ENCODE assay signal across 12 cellular contexts in genomic region chr17:28500712-28501379, GRCh38. TPM values are rescaled to one million over a fixed set of nuclear protein-coding genes. Genes with fewer than 3 reads are reported as not detected.
DNase-seq lines count a peak whose midpoint lies in the region; ATAC-seq and TF ChIP-seq lines count a peak whose summit lies in the region.
"Had no signal": no experiment of that assay in that cellular context is flagged by ENCODE, and none has a peak within 500 bp of the region (broad histone marks: within the 10 kb centered on the region; RNA-seq: fewer than 3 reads in every experiment).

No MANE protein-coding gene starts in this region.

- DNase-seq in D341Med (ENCODE audit: low spot score) (peak; percentile 87), WTC11 (ENCODE audit: low spot score) (no peak), putamen (ENCODE audit: low spot score) (no peak)
- DNase-seq: activated CD8-positive, alpha-beta memory T cell treated with anti-CD3 and anti-CD28 coated beads, Interleukin-2, amount 10 ng/mL, durations not matched to agents 7 days and 5 days; aorta; NCI-H2029 treated with DMSO at 0.1 percent for 48 hours had no signal

- H3K36me3 Mint-ChIP-seq in WTC11 = no peaks in the 10 kb centered on the region
- H3K36me3 Mint-ChIP-seq: activated CD8-positive, alpha-beta memory T cell treated with anti-CD3 and anti-CD28 coated beads, Interleukin-2, amount 10 ng/mL, durations not matched to agents 7 days and 5 days had no signal

- CTCF ChIA-PET in WTC11 (lab: Charles Lee) = interaction anchor here (0.6 kb wide), 1 partner anchor 74 kb away, joined by 5 read pairs; no protein-coding TSS in a partner anchor

- no peaks in the 10 kb centered on the region for H3K9me3 Mint-ChIP-seq in WTC11

- no peak for TF ChIP-seq CTCF in WTC11 (IDR thresholded peaks at IDR 0.05)

- H3K4me1 Mint-ChIP-seq in WTC11 = peaks cover 29% of the 10 kb centered on the region
- H3K4me1 Mint-ChIP-seq: activated CD8-positive, alpha-beta memory T cell treated with anti-CD3 and anti-CD28 coated beads, Interleukin-2, amount 10 ng/mL, durations not matched to agents 7 days and 5 days had no signal

- peak overlapping the region; percentile 42; the same call in 1 of the 2 replicates for H3K27ac Mint-ChIP-seq in WTC11
- H3K27ac Mint-ChIP-seq: activated CD8-positive, alpha-beta memory T cell treated with anti-CD3 and anti-CD28 coated beads, Interleukin-2, amount 10 ng/mL, durations not matched to agents 7 days and 5 days had no signal

- peak; percentile 57 for ATAC-seq in GM18907 (IDR thresholded peaks at IDR 0.05; ENCODE audit: unreplicated experiment)
- peak; percentile 66 for ATAC-seq in HG02885 (IDR thresholded peaks at IDR 0.05; ENCODE audit: poor library complexity, unreplicated experiment)
- ATAC-seq in WTC11 = no peak
- no peak for ATAC-seq in GM21786 (IDR thresholded peaks at IDR 0.05; ENCODE audit: unreplicated experiment)
- ATAC-seq in GM21423 (IDR thresholded peaks at IDR 0.05; ENCODE audit: unreplicated experiment) = no peak
- ATAC-seq in HG03139 (IDR thresholded peaks at IDR 0.05; ENCODE audit: unreplicated experiment) = no peak
- ATAC-seq: activated CD8-positive, alpha-beta memory T cell treated with anti-CD3 and anti-CD28 coated beads, Interleukin-2, amount 10 ng/mL, durations not matched to agents 7 days and 5 days had no signal

- no peak overlapping the region for H3K4me3 Mint-ChIP-seq in WTC11
- H3K4me3 Mint-ChIP-seq: activated CD8-positive, alpha-beta memory T cell treated with anti-CD3 and anti-CD28 coated beads, Interleukin-2, amount 10 ng/mL, durations not matched to agents 7 days and 5 days had no signal

- no peaks in the 10 kb centered on the region for H3K27me3 Mint-ChIP-seq in WTC11 (ENCODE audit: low read depth)

- POLR2A ChIA-PET in WTC11 (lab: Charles Lee) = no interaction called here

TF ChIP-seq in WTC11, 78 proteins besides CTCF, POLR2A, EP300 and RAD21:
- TF ChIP-seq USF1 (CRISPR knock-in tag; IDR thresholded peaks at IDR 0.05) (no peak), SMAD3 (CRISPR knock-in tag; IDR thresholded peaks at IDR 0.05; ENCODE audit: borderline replicate concordance) (no peak), TEAD1 (CRISPR knock-in tag; IDR thresholded peaks at IDR 0.05) (no peak), ELF4 (CRISPR knock-in tag; IDR thresholded peaks at IDR 0.05; ENCODE audit: low read depth) (no peak), TP53 (CRISPR knock-in tag; IDR thresholded peaks at IDR 0.05) (no peak), ZNF396 (CRISPR knock-in tag; IDR thresholded peaks at IDR 0.05; ENCODE audit: borderline replicate concordance) (no peak), ZNF317 (CRISPR knock-in tag; IDR thresholded peaks at IDR 0.05; ENCODE audit: borderline replicate concordance, low read depth) (no peak), MYBL2 (CRISPR knock-in tag; IDR thresholded peaks at IDR 0.05) (no peak), ZNF532 (CRISPR knock-in tag; IDR thresholded peaks at IDR 0.05; ENCODE audit: borderline replicate concordance) (no peak), NFYB (CRISPR knock-in tag; conservative IDR thresholded peaks at IDR 0.05; ENCODE audit: low read depth) (no peak), ZSCAN18 (CRISPR knock-in tag; IDR thresholded peaks at IDR 0.05) (no peak), MAX (CRISPR knock-in tag; IDR thresholded peaks at IDR 0.05) (no peak), ZNF219 (CRISPR knock-in tag; IDR thresholded peaks at IDR 0.05; ENCODE audit: borderline replicate concordance) (no peak), SOX15 (CRISPR knock-in tag; IDR thresholded peaks at IDR 0.05) (no peak), ZNF138 (CRISPR knock-in tag; conservative IDR thresholded peaks at IDR 0.05) (no peak), NR1H2 (CRISPR knock-in tag; IDR thresholded peaks at IDR 0.05) (no peak), NFATC4 (CRISPR knock-in tag; IDR thresholded peaks at IDR 0.05) (no peak), IRF1 (CRISPR knock-in tag; IDR thresholded peaks at IDR 0.05) (no peak), NFE2L1 (CRISPR knock-in tag; IDR thresholded peaks at IDR 0.05) (no peak)

RNA-seq across cellular contexts. Expression of gene FOXN1, which starts 5.3 kb away (rescaled TPM):
- not detected in 3 replicates for total RNA-seq in WTC11 (2021)
- total RNA-seq: activated CD8-positive, alpha-beta memory T cell treated with anti-CD3 and anti-CD28 coated beads, Interleukin-2, amount 10 ng/mL, durations not matched to agents 7 days and 5 days; aorta; endothelial cell of umbilical vein had no signal

RNA-seq across cellular contexts. Expression of gene SLC13A2, which starts 27.4 kb away (rescaled TPM):
- total RNA-seq in WTC11 (2021) = not detected in 3 replicates
- total RNA-seq: activated CD8-positive, alpha-beta memory T cell treated with anti-CD3 and anti-CD28 coated beads, Interleukin-2, amount 10 ng/mL, durations not matched to agents 7 days and 5 days; aorta; endothelial cell of umbilical vein had no signal

RNA-seq across cellular contexts. Expression of gene UNC119, which starts 51.6 kb away (rescaled TPM):
- total RNA-seq in WTC11 (2021) = 53.3 to 59.6 TPM (median 54.6 TPM) in 3 replicates

Comparison
In these comparisons a context has a peak if more than half of its experiments do, and no peak if none do; other contexts are left out.
1. ATAC-seq: peak in GM18907 (single experiment) and HG02885 (single experiment); none in WTC11 (single experiment), GM21786 (single experiment), GM21423 (single experiment) and HG03139 (single experiment).